Comparison of ENCODE assay signal across 23 cellular contexts in genomic region chr3:107062787-107063186, GRCh38.
DNase-seq lines count a peak whose midpoint lies in the region; ATAC-seq and TF ChIP-seq lines count a peak whose summit lies in the region.
"Had no signal": no experiment of that assay in that cellular context is flagged by ENCODE, and none has a peak within 500 bp of the region (broad histone marks: within the 10 kb centered on the region; RNA-seq: fewer than 3 reads in every experiment).

No MANE protein-coding gene starts in this region.

- no peak overlapping the region for H3K56ac ChIP-seq in IMR-90 (ENCODE audit: extremely low read depth, insufficient read depth, low read length)

- H4K20me1 ChIP-seq in IMR-90 (ENCODE audit: insufficient read depth, low read length): no peaks in the 10 kb centered on the region
- H4K20me1 ChIP-seq in mammary epithelial cell (ENCODE audit: insufficient read depth, low read length): no peaks in the 10 kb centered on the region

- no peak overlapping the region for H3K9ac ChIP-seq in IMR-90 (ENCODE audit: low read depth, low read length)
- H3K9ac ChIP-seq in mammary epithelial cell (ENCODE audit: insufficient read depth, low read length): no peak overlapping the region

- no peak overlapping the region for H2BK15ac ChIP-seq in IMR-90 (ENCODE audit: low read depth, low read length)

- H2AK5ac ChIP-seq in IMR-90 (ENCODE audit: low read depth, low read length): no peak overlapping the region

- H3K4me3 ChIP-seq in A673 (ENCODE audit: low read depth, low read length, poor library complexity, severe bottlenecking) (no peak overlapping the region), IMR-90 (ENCODE audit: insufficient read depth, low read depth, low read length) (no peak overlapping the region), mammary epithelial cell (replicated peaks in 1 of 3; ENCODE audit: insufficient read depth in 1 of 3, low read depth in 2 of 3, low read length in 3 of 3) (no peak overlapping the region), mesodermal cell (ENCODE audit: extremely low read depth, insufficient read depth, low read length, poor library complexity, severe bottlenecking) (no peak overlapping the region)
- H3K4me3 ChIP-seq: ascending aorta, esophagus muscularis mucosa, gastroesophageal sphincter, Peyer's patch had no signal

- no peak overlapping the region for H3K18ac ChIP-seq in IMR-90 (ENCODE audit: low read depth, low read length)

- H4K8ac ChIP-seq in IMR-90 (ENCODE audit: low read depth in 2 of 2, low read length in 2 of 2): no peak overlapping the region

- H3K27ac ChIP-seq in A673 (ENCODE audit: low read depth, low read length, poor library complexity, severe bottlenecking) (peak overlapping the region; percentile 74), IMR-90 (ENCODE audit: insufficient read depth, low read length) (no peak overlapping the region), mammary epithelial cell (ENCODE audit: insufficient read depth, low read depth, low read length) (no peak overlapping the region), mesodermal cell (ENCODE audit: low read depth, low read length, severe bottlenecking) (peak overlapping the region; percentile 60)
- H3K27ac ChIP-seq: ascending aorta, esophagus muscularis mucosa, gastroesophageal sphincter, HL-60, Peyer's patch had no signal

- H4K91ac ChIP-seq in IMR-90 (ENCODE audit: insufficient read depth, low read depth, low read length): no peak overlapping the region

- H3K27me3 ChIP-seq in A673 (replicated peaks; ENCODE audit: insufficient read depth, low read depth, low read length, poor library complexity): no peaks in the 10 kb centered on the region
- no peaks in the 10 kb centered on the region for H3K27me3 ChIP-seq in IMR-90 (ENCODE audit: control insufficient read depth, insufficient read depth, low read length)
- no peaks in the 10 kb centered on the region for H3K27me3 ChIP-seq in mammary epithelial cell (ENCODE audit: insufficient read depth, low read length)
- H3K27me3 ChIP-seq: ascending aorta, esophagus muscularis mucosa, gastroesophageal sphincter, Peyer's patch had no signal

- no peak for TF ChIP-seq POLR2A in IMR-90 (IDR thresholded peaks at IDR 0.05; ENCODE audit: low read depth, low read length)
- no peak for TF ChIP-seq POLR2A in erythroblast (IDR thresholded peaks at IDR 0.05; ENCODE audit: low read length)

- no peak for ATAC-seq in IMR-90 (ENCODE audit: low read depth)
- ATAC-seq: activated CD8-positive, alpha-beta T cell treated with anti-CD3 and anti-CD28 coated beads, Interleukin-2, amount 10 ng/mL, durations not matched to agents 7 days and 5 days; activated T-cell treated with anti-CD3 and anti-CD28 coated beads, Interleukin-2, amount 50 U/mL, for 4 hours; gastroesophageal sphincter; left cardiac atrium had no signal

- H3K79me2 ChIP-seq in mammary epithelial cell (ENCODE audit: insufficient read depth, low read length): no peaks in the 10 kb centered on the region

- H3K4me1 ChIP-seq in A673 (ENCODE audit: insufficient read depth, low read length, poor library complexity, severe bottlenecking): peaks cover 51% of the 10 kb centered on the region
- H3K4me1 ChIP-seq in IMR-90 (ENCODE audit: control insufficient read depth, insufficient read depth, low read length): no peaks in the 10 kb centered on the region
- peaks cover 21% of the 10 kb centered on the region for H3K4me1 ChIP-seq in mammary epithelial cell (ENCODE audit: insufficient read depth, low read length)
- peaks cover 39% of the 10 kb centered on the region for H3K4me1 ChIP-seq in mesodermal cell (ENCODE audit: control insufficient read depth, insufficient read depth, low read length, poor library complexity, severe bottlenecking)
- H3K4me1 ChIP-seq: Peyer's patch had no signal

- H4K5ac ChIP-seq in IMR-90 (ENCODE audit: low read depth, low read length): no peak overlapping the region

- H2BK120ac ChIP-seq in IMR-90 (ENCODE audit: low read depth, low read length): no peak overlapping the region

- no peak overlapping the region for H2AK9ac ChIP-seq in IMR-90 (replicated peaks; ENCODE audit: low read depth, low read length, poor library complexity)

- TF ChIP-seq RAD21 in IMR-90 (IDR thresholded peaks at IDR 0.05; ENCODE audit: low read length): no peak

- H3K4ac ChIP-seq in IMR-90 (ENCODE audit: low read depth, low read length): no peak overlapping the region

- H3K36me3 ChIP-seq in A673 (ENCODE audit: insufficient read depth, low read length, poor library complexity, severe bottlenecking) (no peaks in the 10 kb centered on the region), IMR-90 (ENCODE audit: control insufficient read depth, insufficient read depth, low read length) (no peaks in the 10 kb centered on the region), mammary epithelial cell (ENCODE audit: insufficient read depth, low read length) (no peaks in the 10 kb centered on the region), mesodermal cell (ENCODE audit: control insufficient read depth, insufficient read depth, low read length) (no peaks in the 10 kb centered on the region)
- H3K36me3 ChIP-seq: ascending aorta, esophagus muscularis mucosa, gastroesophageal sphincter, Peyer's patch had no signal

- CTCF ChIA-PET in A673 (lab: Charles Lee) (no interaction called here), IMR-90 (lab: Yijun Ruan, JAX) (interaction anchor here (0.6 kb wide), 1 partner anchor 1368 kb away, joined by 5 read pairs; no protein-coding TSS in a partner anchor), mammary epithelial cell (lab: Charles Lee; ENCODE audit: low non-redundant PET) (no interaction called here)

- H3K79me1 ChIP-seq in IMR-90 (ENCODE audit: low read depth in 1 of 2, low read length in 2 of 2): no peaks in the 10 kb centered on the region

- DNase-seq in A673 (ENCODE audit: low spot score) (peak; percentile 65), IMR-90 (no peak), mammary epithelial cell (no peak), erythroblast (lab: John Stamatoyannopoulos, UW) (no peak), GM13977 (ENCODE audit: low spot score) (no peak), SW 1271 (lab: John Stamatoyannopoulos, UW) (no peak), HCEC 1CT (no peak)
- DNase-seq: activated CD8-positive, alpha-beta T cell treated with anti-CD3 and anti-CD28 coated beads, Interleukin-2, amount 10 ng/mL, durations not matched to agents 7 days and 5 days; activated naive CD4-positive, alpha-beta T cell treated with anti-CD3 and anti-CD28 coated beads, Interleukin-2, amount 50 U/mL, for 16 hours; activated T-cell treated with anti-CD3 and anti-CD28 coated beads, Interleukin-2, amount 50 U/mL, for 4 hours; C1 segment of cervical spinal cord; Calu3; effector CD4-positive, alpha-beta T cell; left cardiac atrium; NCI-H345; Peyer's patch; stimulated activated CD8-positive, alpha-beta memory T cell treated with anti-CD3 and anti-CD28 coated beads, Interleukin-4, amount 100 ng/mL, for 48 hours; T-helper 9 cell had no signal

- BruUV-seq in A673 (replicated peaks; lab: Mats Ljungman, UMichigan) (TSS peak; percentile 51), IMR-90 (replicated peaks; lab: Mats Ljungman, UMichigan) (no TSS peak), mammary epithelial cell (replicated peaks; lab: Mats Ljungman, UMichigan) (no TSS peak)

- H3K9me1 ChIP-seq in IMR-90 (ENCODE audit: insufficient read depth, low read length): 0 out of 2 replicates have a peak, but pooled peaks cover 2% of the 10 kb centered on the region

- H2AFZ ChIP-seq in IMR-90 (replicated peaks; ENCODE audit: low read length, poor library complexity) (peak overlapping the region; percentile 16), mammary epithelial cell (ENCODE audit: low read depth, low read length) (peak overlapping the region; percentile 46)

- peak overlapping the region; percentile 38; the same call in 1 of the 2 replicates for H3K23ac ChIP-seq in IMR-90 (ENCODE audit: low read depth, low read length)

- H3K14ac ChIP-seq in IMR-90 (replicated peaks; ENCODE audit: low read depth, low read length): no peak overlapping the region

- WGBS in IMR-90 (ENCODE audit: extremely low coverage in 2 of 2, insufficient read length in 1 of 2), 2 experiments: no CpG with 5 or more reads among the region's 2 CpGs
- WGBS in mammary epithelial cell (ENCODE audit: low coverage, missing lambda C conversion rate): 35% methylated on average over 2 of the region's 2 CpGs
- 47 to 50% methylated on average over 1 to 2 of the region's 2 CpGs for WGBS in mesodermal cell (ENCODE audit: insufficient coverage in 2 of 2), 2 experiments

- dilution Hi-C loops in IMR-90 (cut with HindIII; ENCODE audit: low sequenced_read_pairs, unreplicated experiment): no loop called here
- dilution Hi-C loops in mammary epithelial cell (cut with HindIII; ENCODE audit: low sequenced_read_pairs): no loop called here

- no peak overlapping the region for H2BK20ac ChIP-seq in IMR-90 (ENCODE audit: low read depth, low read length)

- intact Hi-C loops in A673 (cut with micrococcal nuclease; ENCODE audit: unreplicated experiment): loop anchor here (10.0 kb wide), 1 partner anchor 238 kb away; no protein-coding TSS in a partner anchor
- intact Hi-C loops in IMR-90 (cut with micrococcal nuclease): loop anchor here (5.0 to 10.0 kb wide), 5 partner anchors 200 to 1198 kb away; partner anchors contain the start of gene CBLB
- intact Hi-C loops in mammary epithelial cell (cut with micrococcal nuclease): loop anchor here (5.0 to 10.0 kb wide), 3 partner anchors 335 to 1378 kb away; partner anchors contain the start of gene CBLB

- in situ Hi-C loops in IMR-90 (cut with MboI; ENCODE audit: low sequenced_read_pairs): no loop called here
- in situ Hi-C loops in mammary epithelial cell (cut with MboI; ENCODE audit: low sequenced_read_pairs in 2 of 2): loop anchor here (25.0 kb wide), 3 partner anchors 425 to 1375 kb away; no protein-coding TSS in a partner anchor
- in situ Hi-C loops in GM13977 (cut with MboI; ENCODE audit: low pct_unique_long_range_greater_than_20kb, low sequenced_read_pairs, unreplicated experiment): no loop called here

- H2BK5ac ChIP-seq in IMR-90 (ENCODE audit: low read depth, low read length, poor library complexity, severe bottlenecking): no peak overlapping the region

- POLR2A ChIA-PET in A673 (lab: Charles Lee; ENCODE audit: low non-redundant PET): interaction anchor here (0.7 kb wide), 2 partner anchors 28 to 251 kb away, joined by 3 to 4 read pairs; no protein-coding TSS in a partner anchor
- POLR2A ChIA-PET in IMR-90 (lab: Charles Lee; ENCODE audit: unreplicated experiment): no interaction called here

- no peaks in the 10 kb centered on the region for H3K9me3 ChIP-seq in A673 (ENCODE audit: low read depth, low read length, poor library complexity, severe bottlenecking)
- no peaks in the 10 kb centered on the region for H3K9me3 ChIP-seq in IMR-90 (ENCODE audit: control insufficient read depth, insufficient read depth, low read length)
- H3K9me3 ChIP-seq in mammary epithelial cell (replicated peaks; ENCODE audit: insufficient read depth, low read length): no peaks in the 10 kb centered on the region
- peaks cover 13% of the 10 kb centered on the region for H3K9me3 ChIP-seq in mesodermal cell (ENCODE audit: control insufficient read depth, low read length)
- H3K9me3 ChIP-seq: ascending aorta, esophagus muscularis mucosa, gastroesophageal sphincter, Peyer's patch had no signal

- TF ChIP-seq CTCF in A673 (conservative IDR thresholded peaks at IDR 0.05; ENCODE audit: low read depth, low read length) (no peak), IMR-90 (conservative IDR thresholded peaks at IDR 0.05; ENCODE audit: low read depth, low read length) (no peak), mammary epithelial cell (conservative IDR thresholded peaks at IDR 0.05 in 1 of 2, IDR thresholded peaks at IDR 0.05 in 1 of 2; ENCODE audit: extremely low read depth in 1 of 2, insufficient read depth in 1 of 2, low read depth in 1 of 2, low read length in 2 of 2) (no peak), GM13977 (IDR thresholded peaks at IDR 0.05; ENCODE audit: extremely low read depth, insufficient read depth, missing control alignments) (no peak)

- H3K4me2 ChIP-seq in IMR-90 (ENCODE audit: low read depth, low read length) (no peak overlapping the region), mammary epithelial cell (ENCODE audit: insufficient read depth, low read depth, low read length) (no peak overlapping the region)

Comparison
In these comparisons a context has a peak if more than half of its experiments do, and no peak if none do; other contexts are left out.
1. H3K27ac ChIP-seq: peak in A673 (single experiment) and mesodermal cell (single experiment); none in IMR-90 (single experiment) and mammary epithelial cell (single experiment).
2. in situ Hi-C loops: an anchor here in mammary epithelial cell (25.0 kb wide); none called in IMR-90 and GM13977.